8 cellular contexts compared by ENCODE assay signal in genomic region chr7:101815826-101816488, GRCh38. TPM values are rescaled to one million over a fixed set of nuclear protein-coding genes. Genes with fewer than 3 reads are reported as not detected.
DNase-seq lines count a peak whose midpoint lies in the region; ATAC-seq and TF ChIP-seq lines count a peak whose summit lies in the region.

No MANE protein-coding gene starts in this region.

- ATAC-seq in GM18505 (IDR thresholded peaks at IDR 0.05; ENCODE audit: unreplicated experiment) (peak; percentile 49), HG03064 (IDR thresholded peaks at IDR 0.05; ENCODE audit: low read depth, unreplicated experiment) (peak; percentile 43), left lobe of liver (peak; percentile 61)
- ATAC-seq in activated CD4-positive, CD25-positive, alpha-beta regulatory T cell treated with anti-CD3 and anti-CD28 coated beads, Interleukin-2, amount 50 U/mL, for 24 hours, result peak; percentile 81 to 84

- H3K4me3 ChIP-seq in coronary artery, result peak overlapping the region; percentile 94

- H3K27ac ChIP-seq in coronary artery, result peak overlapping the region; percentile 62 to 92

- TF ChIP-seq CTCF in coronary artery (IDR thresholded peaks at IDR 0.05), result no peak

- peak; percentile 84 for DNase-seq in 8988T
- peak; percentile 79 for DNase-seq in NCI-H226
- DNase-seq in coronary artery (ENCODE audit: low spot score), result peak; percentile 81
- peak; percentile 78 for DNase-seq in left lobe of liver (ENCODE audit: low spot score)
- DNase-seq in stimulated activated CD4-positive, alpha-beta T cell treated with anti-CD3 and anti-CD28 coated beads, Interleukin-1b, Interleukin-23, amount 100 ng/mL, for 48 hours, result peak; percentile 72

- TF ChIP-seq POLR2A in GM18505 (IDR thresholded peaks at IDR 0.05; ENCODE audit: borderline replicate concordance, extremely low read depth, insufficient read depth, insufficient read length), result peak; percentile 70

RNA-seq across cellular contexts. Expression of gene CUX1, which starts 1.5 kb away (rescaled TPM):
- 42.0 TPM for total RNA-seq in left lobe of liver

Comparison
In these comparisons a context has a peak if more than half of its experiments do, and no peak if none do; other contexts are left out.
1. Peak in every context shown above with its lines: DNase-seq, ATAC-seq, H3K4me3 ChIP-seq and H3K27ac ChIP-seq.